14 cellular contexts compared by ENCODE assay signal in genomic region chr10:3533296-3533695, GRCh38.
"Had no signal": no experiment of that assay in that cellular context is flagged by ENCODE, and none has a peak within 500 bp of the region (broad histone marks: within the 10 kb centered on the region; RNA-seq: fewer than 3 reads in every experiment).

No MANE protein-coding gene starts in this region.

- H3K4me3 ChIP-seq: left lung, transverse colon had no signal

- H3K27me3 ChIP-seq: left lung, neutrophil, transverse colon had no signal

- H3K9me3 ChIP-seq: left lung, neutrophil, transverse colon had no signal

- DNase-seq: activated naive CD8-positive, alpha-beta T cell treated with anti-CD3 and anti-CD28 coated beads, Interleukin-2, amount 10 ng/mL, durations not matched to agents 7 days and 5 days; cerebellar nuclear complex; effector memory CD4-positive, alpha-beta T cell; mammary epithelial cell; naive thymus-derived CD8-positive, alpha-beta T cell; stimulated activated CD4-positive, alpha-beta T cell treated with anti-CD3 and anti-CD28 coated beads, Interleukin-15, amount 100 ng/mL, for 24 hours; stimulated activated CD4-positive, alpha-beta T cell treated with anti-CD3 and anti-CD28 coated beads, Interleukin-4, amount 100 ng/mL, for 24 hours; stimulated activated CD8-positive, alpha-beta memory T cell treated with anti-CD3 and anti-CD28 coated beads, Interleukin-4, amount 100 ng/mL, for 48 hours; stimulated activated naive CD4-positive, alpha-beta T cell treated with Interleukin-2 at 50 U/mL for 16 hours; substantia nigra; transverse colon had no signal

- H3K4me1 ChIP-seq: transverse colon had no signal

- H3K36me3 ChIP-seq: left lung, neutrophil, transverse colon had no signal

- H3K27ac ChIP-seq: left lung, neutrophil, transverse colon had no signal

- ATAC-seq: activated CD4-positive, CD25-positive, alpha-beta regulatory T cell treated with anti-CD3 and anti-CD28 coated beads, Interleukin-2, amount 50 U/mL, for 24 hours; left lung; naive thymus-derived CD8-positive, alpha-beta T cell had no signal
